8 cellular contexts compared by ENCODE assay signal in genomic region chr7:49773082-49773938, GRCh38. TPM values are rescaled to one million over a fixed set of nuclear protein-coding genes. Genes with fewer than 3 reads are reported as not detected.
DNase-seq lines count a peak whose midpoint lies in the region; ATAC-seq and TF ChIP-seq lines count a peak whose summit lies in the region.

Gene VWC2 (plus strand): TSS chr7:49773638. CDS start chr7:49775436, 1,798 bp downstream.

- H4K20me1 ChIP-seq in BLaER1 (peaks cover 45% of the 10 kb centered on the region), neural cell (ENCODE audit: insufficient read depth) (no peaks in the 10 kb centered on the region)

- H3K4me3 ChIP-seq in BLaER1 (peak within 1 kb of the TSS; percentile 70), HUES48 (ENCODE audit: low read depth, low read length) (peak within 1 kb of the TSS; percentile 57), esophagus (ENCODE audit: low read depth in 1 of 2, low read length in 2 of 2) (peak within 1 kb of the TSS; percentile 34 to 53), neural cell (ENCODE audit: low read length) (peak within 1 kb of the TSS; percentile 85)

- WGBS in esophagus, 2 donors: 2 to 4% methylated on average over 38 to 83 of the region's 83 CpGs

- intact Hi-C loops in activated T-helper 2 cell treated with anti-CD3 and anti-CD28 coated beads, Interferon-gamma antibody, Interleukin-2, Interleukin-4, amounts not matched to agents 10 μg/mL and 5 μg/mL and 100 μg/mL, durations not matched to agents 14 hours and 24 hours and 36 hours (cut with micrococcal nuclease): no loop called here

- H3K79me2 ChIP-seq in neural cell (replicated peaks; ENCODE audit: insufficient read depth, low read length): peaks cover 5% of the 10 kb centered on the region

- TF ChIP-seq RAD21 in neural cell (conservative IDR thresholded peaks at IDR 0.05): no peak

- no peak within 1 kb of the TSS for H3K27ac Mint-ChIP-seq in activated T-helper 2 cell treated with anti-CD3 and anti-CD28 coated beads, Interferon-gamma antibody, Interleukin-2, Interleukin-4, amounts not matched to agents 10 μg/mL and 5 μg/mL and 100 μg/mL, durations not matched to agents 14 hours and 24 hours and 36 hours

- H3K9ac ChIP-seq in BLaER1 (0 out of 2 replicates have a peak within 1 kb of the TSS, but pooled peaks have one; percentile 6), HUES48 (ENCODE audit: low read depth, low read length) (no peak within 1 kb of the TSS), neural cell (ENCODE audit: low read length) (peak within 1 kb of the TSS; percentile 62)

- no peaks in the 10 kb centered on the region for H3K36me3 ChIP-seq in BLaER1
- no peaks in the 10 kb centered on the region for H3K36me3 ChIP-seq in HUES48 (ENCODE audit: control insufficient read depth, insufficient read depth, low read length)
- no peaks in the 10 kb centered on the region for H3K36me3 ChIP-seq in esophagus (ENCODE audit: control insufficient read depth in 2 of 2, insufficient read depth in 2 of 2, low read length in 1 of 2)
- no peaks in the 10 kb centered on the region for H3K36me3 ChIP-seq in neural cell (ENCODE audit: insufficient read depth, low read length)

- H3K9me3 ChIP-seq in BLaER1 (no peaks in the 10 kb centered on the region), HUES48 (ENCODE audit: control insufficient read depth, insufficient read depth, low read length) (no peaks in the 10 kb centered on the region), esophagus (ENCODE audit: control insufficient read depth in 2 of 2, insufficient read depth in 1 of 2, low read depth in 1 of 2, low read length in 1 of 2) (peaks cover 0 to 5% of the 10 kb centered on the region in 2 donors), neural cell (ENCODE audit: low read length) (no peaks in the 10 kb centered on the region)

- DNase-seq in activated T-helper 2 cell treated with anti-CD3 and anti-CD28 coated beads, Interferon-gamma antibody, Interleukin-2, Interleukin-4, amounts not matched to agents 10 μg/mL and 5 μg/mL and 100 μg/mL, durations not matched to agents 14 hours and 24 hours and 36 hours (ENCODE audit: low spot score): no peak
- no peak for DNase-seq in NCI-H1694 treated with DMSO at 0.1 percent for 48 hours (lab: John Stamatoyannopoulos, UW)

- H3K4me1 Mint-ChIP-seq in activated T-helper 2 cell treated with anti-CD3 and anti-CD28 coated beads, Interferon-gamma antibody, Interleukin-2, Interleukin-4, amounts not matched to agents 10 μg/mL and 5 μg/mL and 100 μg/mL, durations not matched to agents 14 hours and 24 hours and 36 hours (ENCODE audit: low read depth): peaks cover 4% of the 10 kb centered on the region

- no peaks in the 10 kb centered on the region for H3K9me2 ChIP-seq in neural cell (ENCODE audit: insufficient read depth, low read length)

- H3F3A ChIP-seq in neural cell (ENCODE audit: insufficient read depth, low read length, poor library complexity, severe bottlenecking): no peaks in the 10 kb centered on the region

- H3K27ac ChIP-seq in BLaER1 (no peak within 1 kb of the TSS), HUES48 (ENCODE audit: low read depth, low read length) (no peak within 1 kb of the TSS), esophagus (ENCODE audit: low read depth in 2 of 2, low read length in 1 of 2) (no peak within 1 kb of the TSS), neural cell (ENCODE audit: low read length) (peak within 1 kb of the TSS; percentile 46)

- peaks cover 35% of the 10 kb centered on the region for H3K4me1 ChIP-seq in BLaER1
- peaks cover 6% of the 10 kb centered on the region; the same call in 1 of the 2 replicates for H3K4me1 ChIP-seq in HUES48 (ENCODE audit: control insufficient read depth, insufficient read depth, low read length)
- H3K4me1 ChIP-seq in esophagus (ENCODE audit: control insufficient read depth in 2 of 2, insufficient read depth in 2 of 2, low read length in 1 of 2): peaks cover 12 to 13% of the 10 kb centered on the region in 2 donors

- peak within 1 kb of the TSS; percentile 100 for H3K4me2 ChIP-seq in BLaER1
- peak within 1 kb of the TSS; percentile 75 for H3K4me2 ChIP-seq in neural cell (ENCODE audit: low read length)

- no peak within 1 kb of the TSS for H3K4me3 Mint-ChIP-seq in activated T-helper 2 cell treated with anti-CD3 and anti-CD28 coated beads, Interferon-gamma antibody, Interleukin-2, Interleukin-4, amounts not matched to agents 10 μg/mL and 5 μg/mL and 100 μg/mL, durations not matched to agents 14 hours and 24 hours and 36 hours (ENCODE audit: low read depth)

- H3K27me3 ChIP-seq in BLaER1 (peaks cover 81% of the 10 kb centered on the region), HUES48 (ENCODE audit: control insufficient read depth, insufficient read depth, low read length) (peaks cover 82% of the 10 kb centered on the region), esophagus (ENCODE audit: control insufficient read depth in 1 of 2, insufficient read depth in 2 of 2, low read length in 2 of 2) (peaks cover 0 to 7% of the 10 kb centered on the region in 2 donors), neural cell (ENCODE audit: insufficient read depth, low read depth, low read length) (peaks cover 47% of the 10 kb centered on the region)

- no peak for TF ChIP-seq CTCF in neural cell (IDR thresholded peaks at IDR 0.05; ENCODE audit: poor library complexity, severe bottlenecking)

- H3K27me3 Mint-ChIP-seq in activated T-helper 2 cell treated with anti-CD3 and anti-CD28 coated beads, Interferon-gamma antibody, Interleukin-2, Interleukin-4, amounts not matched to agents 10 μg/mL and 5 μg/mL and 100 μg/mL, durations not matched to agents 14 hours and 24 hours and 36 hours (ENCODE audit: low read depth): peaks cover 58% of the 10 kb centered on the region

- peak within 1 kb of the TSS; percentile 43 for H2AFZ ChIP-seq in neural cell (ENCODE audit: low read depth, low read length)

- no peaks in the 10 kb centered on the region for H3K9me3 Mint-ChIP-seq in activated T-helper 2 cell treated with anti-CD3 and anti-CD28 coated beads, Interferon-gamma antibody, Interleukin-2, Interleukin-4, amounts not matched to agents 10 μg/mL and 5 μg/mL and 100 μg/mL, durations not matched to agents 14 hours and 24 hours and 36 hours

- peak; percentile 21 for TF ChIP-seq EP300 in neural cell (conservative IDR thresholded peaks at IDR 0.05; ENCODE audit: poor library complexity, severe bottlenecking)

- no peak for ATAC-seq in HG03108 (IDR thresholded peaks at IDR 0.05; ENCODE audit: unreplicated experiment)
- no peak for ATAC-seq in HG03097 (IDR thresholded peaks at IDR 0.05; ENCODE audit: low FRiP score, unreplicated experiment)

- no peaks in the 10 kb centered on the region for H3K36me3 Mint-ChIP-seq in activated T-helper 2 cell treated with anti-CD3 and anti-CD28 coated beads, Interferon-gamma antibody, Interleukin-2, Interleukin-4, amounts not matched to agents 10 μg/mL and 5 μg/mL and 100 μg/mL, durations not matched to agents 14 hours and 24 hours and 36 hours (ENCODE audit: low read depth)

TF ChIP-seq in neural cell, 6 proteins besides CTCF, POLR2A, EP300 and RAD21:
- TF ChIP-seq TAF1 (IDR thresholded peaks at IDR 0.05; ENCODE audit: low read depth) (no peak), SMC3 (conservative IDR thresholded peaks at IDR 0.05; ENCODE audit: poor library complexity) (peak; percentile 23), REST (IDR thresholded peaks at IDR 0.05; ENCODE audit: borderline replicate concordance) (no peak), EZH2 (IDR thresholded peaks at IDR 0.05; ENCODE audit: borderline replicate concordance, insufficient read depth, low read length, poor library complexity, severe bottlenecking) (no peak), MXI1 (conservative IDR thresholded peaks at IDR 0.05; ENCODE audit: poor library complexity, severe bottlenecking) (peak; percentile 59), POLR2AphosphoS5 (IDR thresholded peaks at IDR 0.05) (no peak)

RNA-seq across cellular contexts. Expression of gene VWC2, which starts in this region (rescaled TPM):
- polyA plus RNA-seq in esophagus: under 1 TPM; 0.02 to 0.06 TPM
- 4.6 TPM in 2 replicates for polyA plus RNA-seq in neural cell
- polyA minus RNA-seq in neural cell: 6.6 and 7.8 TPM in 2 replicates
- total RNA-seq in activated T-helper 2 cell treated with anti-CD3 and anti-CD28 coated beads, Interferon-gamma antibody, Interleukin-2, Interleukin-4, amounts not matched to agents 10 μg/mL and 5 μg/mL and 100 μg/mL, durations not matched to agents 14 hours and 24 hours and 36 hours: not detected in 2 replicates
